In the genomic region with DNA sequence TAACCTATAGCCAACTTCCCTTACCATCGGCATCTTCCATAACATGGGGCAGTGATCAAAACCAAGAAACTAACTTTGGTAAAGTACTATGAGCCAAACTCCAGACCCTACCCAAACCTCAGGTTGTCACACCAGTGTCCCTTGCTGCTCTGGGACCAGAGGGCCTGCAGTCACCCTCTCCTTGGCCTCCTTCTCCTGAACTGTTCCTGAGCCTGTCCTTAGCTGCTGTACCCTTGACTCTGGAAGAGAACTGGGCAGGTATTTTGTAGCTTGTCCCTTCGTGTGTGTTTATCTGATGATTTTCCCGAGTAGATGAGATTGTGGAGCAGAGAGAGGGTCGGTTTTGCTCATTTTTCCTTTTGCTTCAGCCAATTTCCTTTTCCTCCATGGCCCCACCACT, we compare ENCODE assay signal across 21 cellular contexts.
"Had no signal": no experiment of that assay in that cellular context is flagged by ENCODE, and none has a peak within 500 bp of the region (broad histone marks: within the 10 kb centered on the region; RNA-seq: fewer than 3 reads in every experiment).

No MANE protein-coding gene starts in this region.

- H3K9me3 Mint-ChIP-seq: endodermal cell; naive B cell; nephron; stimulated activated memory B cell treated with anti-CD40 and anti-IgM and Interleukin-4, amounts not matched to agents 10 μg/mL and 1 μg/mL and 100 μg/mL, for 72 hours; stimulated activated naive CD8-positive, alpha-beta T cell treated with anti-CD3 and anti-CD28 coated beads, Interleukin-15, Interleukin-2, amounts not matched to agents 100 ng/mL and 50 ng/mL, for 24 hours had no signal

- H3K27ac ChIP-seq: colonic mucosa, parathyroid adenoma, psoas muscle, right lobe of liver, tibial nerve, upper lobe of right lung had no signal

- DNase-seq: colonic mucosa; effector CD4-positive, alpha-beta T cell; endodermal cell; foreskin melanocyte; hippocampal formation; left colon; left ventricle myocardium superior; mesendoderm; naive B cell; psoas muscle; retina; right lobe of liver; stimulated activated CD4-positive, alpha-beta T cell treated with anti-CD3 and anti-CD28 coated beads, Interleukin-4, amount 100 ng/mL, for 1 hour; testis; upper lobe of right lung had no signal

- H3K4me3 ChIP-seq: colonic mucosa, lung, psoas muscle, right lobe of liver, testis, tibial nerve, upper lobe of right lung had no signal

- H3K27ac Mint-ChIP-seq: endodermal cell; naive B cell; nephron; stimulated activated memory B cell treated with anti-CD40 and anti-IgM and Interleukin-4, amounts not matched to agents 10 μg/mL and 1 μg/mL and 100 μg/mL, for 72 hours; stimulated activated naive CD8-positive, alpha-beta T cell treated with anti-CD3 and anti-CD28 coated beads, Interleukin-15, Interleukin-2, amounts not matched to agents 100 ng/mL and 50 ng/mL, for 24 hours had no signal

- H3K9me3 ChIP-seq: colonic mucosa, psoas muscle, right lobe of liver, testis, tibial nerve, upper lobe of right lung had no signal

- H3K4me3 Mint-ChIP-seq: endodermal cell; naive B cell; nephron; stimulated activated memory B cell treated with anti-CD40 and anti-IgM and Interleukin-4, amounts not matched to agents 10 μg/mL and 1 μg/mL and 100 μg/mL, for 72 hours; stimulated activated naive CD8-positive, alpha-beta T cell treated with anti-CD3 and anti-CD28 coated beads, Interleukin-15, Interleukin-2, amounts not matched to agents 100 ng/mL and 50 ng/mL, for 24 hours had no signal

- H3K27me3 ChIP-seq: colonic mucosa, right lobe of liver, testis, tibial nerve, upper lobe of right lung had no signal

- H3K36me3 Mint-ChIP-seq: naive B cell; stimulated activated memory B cell treated with anti-CD40 and anti-IgM and Interleukin-4, amounts not matched to agents 10 μg/mL and 1 μg/mL and 100 μg/mL, for 72 hours had no signal

- ATAC-seq: left colon; left ventricle myocardium superior; right lobe of liver; stimulated activated memory B cell treated with anti-CD40 and anti-IgM and Interleukin-4, amounts not matched to agents 10 μg/mL and 1 μg/mL and 100 μg/mL, for 72 hours; upper lobe of right lung had no signal
